Comparison of ENCODE assay signal across 9 cellular contexts in genomic region chr15:82709081-82709420, GRCh38. TPM values are rescaled to one million over a fixed set of nuclear protein-coding genes. Genes with fewer than 3 reads are reported as not detected.
DNase-seq lines count a peak whose midpoint lies in the region; ATAC-seq and TF ChIP-seq lines count a peak whose summit lies in the region.
"Had no signal": no experiment of that assay in that cellular context is flagged by ENCODE, and none has a peak within 500 bp of the region (broad histone marks: within the 10 kb centered on the region; RNA-seq: fewer than 3 reads in every experiment).

No MANE protein-coding gene starts in this region.

- TF ChIP-seq CTCF in ascending aorta (IDR thresholded peaks at IDR 0.05) (no peak), HFFc6 (IDR thresholded peaks at IDR 0.05) (no peak)

- no peaks in the 10 kb centered on the region for H3K9me3 ChIP-seq in BLaER1
- H3K9me3 ChIP-seq in ascending aorta, result no peaks in the 10 kb centered on the region
- no peaks in the 10 kb centered on the region for H3K9me3 ChIP-seq in mesodermal cell (ENCODE audit: control insufficient read depth, low read length)

- no peaks in the 10 kb centered on the region for H3K36me3 ChIP-seq in BLaER1
- no peaks in the 10 kb centered on the region for H3K36me3 ChIP-seq in ascending aorta
- H3K36me3 ChIP-seq in mesodermal cell (ENCODE audit: control insufficient read depth, insufficient read depth, low read length), result no peaks in the 10 kb centered on the region

- no peaks in the 10 kb centered on the region for H3K9me3 Mint-ChIP-seq in HFFc6
- H3K9me3 Mint-ChIP-seq: T-cell had no signal

- H3K4me1 ChIP-seq in BLaER1, result peaks cover 15% of the 10 kb centered on the region
- H3K4me1 ChIP-seq in ascending aorta, result peaks cover 7 to 11% of the 10 kb centered on the region in 2 donors
- peaks cover 4% of the 10 kb centered on the region for H3K4me1 ChIP-seq in mesodermal cell (ENCODE audit: control insufficient read depth, insufficient read depth, low read length, poor library complexity, severe bottlenecking)

- H3K27me3 Mint-ChIP-seq in HFFc6 (ENCODE audit: insufficient read depth), result peaks cover 11% of the 10 kb centered on the region

- no peak overlapping the region for H3K27ac Mint-ChIP-seq in HFFc6
- H3K27ac Mint-ChIP-seq: T-cell had no signal

- H3K27me3 ChIP-seq in BLaER1 (no peaks in the 10 kb centered on the region), ascending aorta (no peaks in the 10 kb centered on the region)

- peaks cover 12% of the 10 kb centered on the region; the same call in 1 of the 2 replicates for H4K20me1 ChIP-seq in BLaER1

- H3K27ac ChIP-seq in BLaER1, result no peak overlapping the region
- no peak overlapping the region for H3K27ac ChIP-seq in ascending aorta
- H3K27ac ChIP-seq in mesodermal cell (ENCODE audit: low read depth, low read length, severe bottlenecking), result no peak overlapping the region

- WGBS in mesodermal cell (ENCODE audit: insufficient coverage in 2 of 2), 2 experiments, result 0 to 2% methylated on average over 6 to 10 of the region's 15 CpGs

- H3K9ac ChIP-seq in BLaER1, result peak overlapping the region; percentile 36; the same call in 1 of the 2 replicates

- intact Hi-C loops in ascending aorta (cut with DNase I), result loop anchor here (2.0 to 5.0 kb wide), 2 partner anchors 40 to 47 kb away; no protein-coding TSS in a partner anchor

- H3K36me3 Mint-ChIP-seq in HFFc6 (ENCODE audit: low read depth), result no peaks in the 10 kb centered on the region
- H3K36me3 Mint-ChIP-seq: T-cell had no signal

- H3K4me1 Mint-ChIP-seq in HFFc6 (ENCODE audit: low read depth), result no peaks in the 10 kb centered on the region

- H3K4me3 Mint-ChIP-seq in HFFc6, result no peak overlapping the region

- peak overlapping the region; percentile 76 for H3K4me3 ChIP-seq in BLaER1
- peak overlapping the region; percentile 73 to 74 for H3K4me3 ChIP-seq in ascending aorta
- peak overlapping the region; percentile 66 for H3K4me3 ChIP-seq in mesodermal cell (ENCODE audit: extremely low read depth, insufficient read depth, low read length, poor library complexity, severe bottlenecking)

- DNase-seq in HK-2 (ENCODE audit: unreplicated experiment), result peak; percentile 42
- DNase-seq in ascending aorta (ENCODE audit: low spot score in 2 of 2), result no peak
- DNase-seq in HFFc6, result no peak
- DNase-seq in activated CD4-positive, CD25-positive, alpha-beta regulatory T cell (lab: John Stamatoyannopoulos, UW), result no peak

- H3K4me2 ChIP-seq in BLaER1, result peak overlapping the region; percentile 96

- ATAC-seq in GM18868 (IDR thresholded peaks at IDR 0.05; ENCODE audit: unreplicated experiment), result no peak
- ATAC-seq in activated CD4-positive, CD25-positive, alpha-beta regulatory T cell treated with anti-CD3 and anti-CD28 coated beads, Interleukin-2, amount 50 U/mL, for 24 hours, result no peak

RNA-seq across cellular contexts. Expression of gene AP3B2, which starts 0.6 kb away (rescaled TPM):
- not detected for total RNA-seq in ascending aorta
- polyA plus RNA-seq in mesodermal cell (2013, experiment 1 of 2), result 1.3 TPM
- 1.6 TPM for polyA plus RNA-seq in mesodermal cell (2013, experiment 2 of 2)
- not detected for total RNA-seq in HFFc6 (2021; fragmentation: NEBNext Ultra II Directional; extraction: Animal tissue kit (Norgen Biotek cat#: 25700))
